ENCODE assay signal across 22 cellular contexts in genomic region chr14:64405295-64405694, GRCh38. TPM values are rescaled to one million over a fixed set of nuclear protein-coding genes. Genes with fewer than 3 reads are reported as not detected.
DNase-seq lines count a peak whose midpoint lies in the region; ATAC-seq and TF ChIP-seq lines count a peak whose summit lies in the region.
"Had no signal": no experiment of that assay in that cellular context is flagged by ENCODE, and none has a peak within 500 bp of the region (broad histone marks: within the 10 kb centered on the region; RNA-seq: fewer than 3 reads in every experiment).

No MANE protein-coding gene starts in this region.

- H3K27ac ChIP-seq in caudate nucleus (ENCODE audit: low read depth, low read length) = peak overlapping the region; percentile 65
- H3K27ac ChIP-seq in mesendoderm (ENCODE audit: low read depth, low read length) = no peak overlapping the region
- H3K27ac ChIP-seq: Peyer's patch had no signal

- H3K9ac ChIP-seq in mesendoderm (ENCODE audit: low read length) = no peak overlapping the region

- peaks cover 7% of the 10 kb centered on the region for H3K79me1 ChIP-seq in mesendoderm (ENCODE audit: low read length)

- H3K27ac Mint-ChIP-seq in activated CD4-positive, alpha-beta T cell treated with anti-CD3 and anti-CD28 coated beads, Interleukin-2, amount 10 ng/mL, durations not matched to agents 24 days and 14 days = peak overlapping the region; percentile 9
- no peak overlapping the region for H3K27ac Mint-ChIP-seq in CD14-positive monocyte

- H2BK120ac ChIP-seq in mesendoderm (ENCODE audit: low read depth, low read length) = no peak overlapping the region

- H3K23ac ChIP-seq in mesendoderm (ENCODE audit: low read length) = no peak overlapping the region

- TF ChIP-seq CTCF in CD14-positive monocyte (IDR thresholded peaks at IDR 0.05) = no peak

- H4K8ac ChIP-seq in mesendoderm (ENCODE audit: low read depth, low read length) = no peak overlapping the region

- no peak overlapping the region for H2BK15ac ChIP-seq in mesendoderm (replicated peaks; ENCODE audit: low read depth)

- no peak overlapping the region for H3K4ac ChIP-seq in mesendoderm (ENCODE audit: low read depth, low read length)

- no peak overlapping the region for H2AK5ac ChIP-seq in mesendoderm (ENCODE audit: low read length)

- DNase-seq in activated CD4-positive, alpha-beta T cell treated with anti-CD3 and anti-CD28 coated beads, Interleukin-2, amount 10 ng/mL, durations not matched to agents 24 days and 14 days = no peak
- no peak for DNase-seq in activated CD4-positive, alpha-beta T cell treated with anti-CD3 and anti-CD28 coated beads for 1 hour
- no peak for DNase-seq in caudate nucleus (lab: John Stamatoyannopoulos, UW)
- DNase-seq in mesendoderm = peak; percentile 62
- DNase-seq in hypothalamus (lab: John Stamatoyannopoulos, UW) = no peak
- DNase-seq in CD14-positive monocyte (ENCODE audit: low spot score) = no peak
- DNase-seq in hepatic stellate cell (ENCODE audit: low spot score) = no peak
- DNase-seq: 8988T; ACHN; CD4-positive, CD25-positive, alpha-beta regulatory T cell; DMS153; DND-41; IMR-90; KG1; MG63; NCI-H1694; NCI-H2029 treated with DMSO at 0.1 percent for 48 hours; NCI-H526 treated with DMSO at 0.1 percent for 48 hours; OCI-M1; Peyer's patch; SHP77 treated with DMSO at 0.1 percent for 48 hours had no signal

- ATAC-seq in HG02884 (IDR thresholded peaks at IDR 0.05; ENCODE audit: unreplicated experiment) = no peak

- no peak overlapping the region for H3K4me2 ChIP-seq in mesendoderm (ENCODE audit: low read length)

- peaks cover 2% of the 10 kb centered on the region for H3K36me3 ChIP-seq in mesendoderm (ENCODE audit: control insufficient read depth, insufficient read depth, low read length)

- peaks cover 28% of the 10 kb centered on the region for H3K4me1 Mint-ChIP-seq in activated CD4-positive, alpha-beta T cell treated with anti-CD3 and anti-CD28 coated beads, Interleukin-2, amount 10 ng/mL, durations not matched to agents 24 days and 14 days
- no peaks in the 10 kb centered on the region for H3K4me1 Mint-ChIP-seq in CD14-positive monocyte

- no peak overlapping the region for H3K4me3 ChIP-seq in mesendoderm (ENCODE audit: low read length)
- H3K4me3 ChIP-seq: MG63, Peyer's patch had no signal

- no peaks in the 10 kb centered on the region for H3K4me1 ChIP-seq in mesendoderm (ENCODE audit: control insufficient read depth, low read depth, low read length)
- H3K4me1 ChIP-seq: Peyer's patch had no signal

- H3K27me3 Mint-ChIP-seq in activated CD4-positive, alpha-beta T cell treated with anti-CD3 and anti-CD28 coated beads, Interleukin-2, amount 10 ng/mL, durations not matched to agents 24 days and 14 days = no peaks in the 10 kb centered on the region
- peaks cover 0 to 5% (median 0%) of the 10 kb centered on the region in 3 donors for H3K27me3 Mint-ChIP-seq in CD14-positive monocyte (ENCODE audit: low read depth in 3 of 3)
- H3K27me3 Mint-ChIP-seq: CD4-positive, CD25-positive, alpha-beta regulatory T cell had no signal

- intact Hi-C loops in activated CD4-positive, alpha-beta T cell treated with anti-CD3 and anti-CD28 coated beads, Interleukin-2, amount 10 ng/mL, durations not matched to agents 24 days and 14 days (cut with micrococcal nuclease) = no loop called here
- intact Hi-C loops in CD14-positive monocyte (cut with micrococcal nuclease) = no loop called here

- H3K36me3 Mint-ChIP-seq in activated CD4-positive, alpha-beta T cell treated with anti-CD3 and anti-CD28 coated beads, Interleukin-2, amount 10 ng/mL, durations not matched to agents 24 days and 14 days (ENCODE audit: low read depth) = peaks cover 47% of the 10 kb centered on the region
- peaks cover 29 to 41% of the 10 kb centered on the region in 2 donors for H3K36me3 Mint-ChIP-seq in CD14-positive monocyte

- H3K18ac ChIP-seq in mesendoderm (ENCODE audit: low read length) = no peak overlapping the region

- H3K79me2 ChIP-seq in mesendoderm (ENCODE audit: control insufficient read depth, insufficient read depth, low read length) = peaks cover 5% of the 10 kb centered on the region

- no peaks in the 10 kb centered on the region for H3K9me3 Mint-ChIP-seq in activated CD4-positive, alpha-beta T cell treated with anti-CD3 and anti-CD28 coated beads, Interleukin-2, amount 10 ng/mL, durations not matched to agents 24 days and 14 days
- H3K9me3 Mint-ChIP-seq in CD14-positive monocyte = no peaks in the 10 kb centered on the region
- H3K9me3 Mint-ChIP-seq: CD4-positive, CD25-positive, alpha-beta regulatory T cell had no signal

- no peaks in the 10 kb centered on the region for H3K27me3 ChIP-seq in mesendoderm (ENCODE audit: insufficient read depth, low read length, poor library complexity)
- H3K27me3 ChIP-seq: MG63, Peyer's patch had no signal

- no peak overlapping the region for H3K4me3 Mint-ChIP-seq in activated CD4-positive, alpha-beta T cell treated with anti-CD3 and anti-CD28 coated beads, Interleukin-2, amount 10 ng/mL, durations not matched to agents 24 days and 14 days
- H3K4me3 Mint-ChIP-seq in CD14-positive monocyte = no peak overlapping the region
- H3K4me3 Mint-ChIP-seq: CD4-positive, CD25-positive, alpha-beta regulatory T cell had no signal

- WGBS in mesendoderm (ENCODE audit: extremely low coverage, insufficient coverage, low lambda C conversion rate) = no CpG with 5 or more reads among the region's 4 CpGs

- H2BK5ac ChIP-seq in mesendoderm (ENCODE audit: low read length) = no peak overlapping the region

- no peak overlapping the region for H3K56ac ChIP-seq in mesendoderm (ENCODE audit: low read length)

- H4K5ac ChIP-seq in mesendoderm (ENCODE audit: low read length) = no peak overlapping the region

RNA-seq across cellular contexts. Expression of gene MTHFD1, which starts 17.1 kb away (rescaled TPM):
- total RNA-seq in activated CD4-positive, alpha-beta T cell treated with anti-CD3 and anti-CD28 coated beads, Interleukin-2, amount 10 ng/mL, durations not matched to agents 24 days and 14 days = 246 and 249 TPM in 2 replicates
- polyA plus RNA-seq in mesendoderm (2013, experiment 1 of 2) = 207 TPM
- 208 TPM for polyA plus RNA-seq in mesendoderm (2013, experiment 2 of 2)
- polyA plus RNA-seq in CD14-positive monocyte = 10 to 100 TPM; 14.3 to 21.3 TPM
